1 cellular context compared by ENCODE assay signal in the genomic region with DNA sequence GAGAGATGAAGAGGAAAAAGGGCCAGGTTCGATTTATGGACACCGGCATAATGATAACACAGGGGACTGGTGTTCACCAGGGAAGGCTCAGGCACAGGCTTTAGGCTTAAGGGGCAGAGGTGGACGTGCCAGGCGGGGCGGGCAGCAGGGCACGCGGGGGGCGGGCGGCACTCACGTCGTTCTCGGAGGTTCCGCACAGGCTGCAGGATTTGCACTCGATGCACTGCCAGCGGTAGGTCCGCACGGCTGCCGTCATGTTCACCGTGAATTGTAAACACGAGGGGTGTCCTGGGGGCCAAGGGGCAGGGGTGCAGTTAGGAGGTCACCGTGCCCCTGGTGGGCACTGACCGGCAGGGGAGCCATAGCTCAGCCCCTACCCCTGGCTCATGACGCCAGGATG.
TF ChIP-seq lines count a peak whose summit lies in the region.

No MANE protein-coding gene starts in this region.

TF ChIP-seq in GM23338, 12 proteins besides CTCF, POLR2A, EP300 and RAD21 (continued from another document):
- TF ChIP-seq, protein P1, sequence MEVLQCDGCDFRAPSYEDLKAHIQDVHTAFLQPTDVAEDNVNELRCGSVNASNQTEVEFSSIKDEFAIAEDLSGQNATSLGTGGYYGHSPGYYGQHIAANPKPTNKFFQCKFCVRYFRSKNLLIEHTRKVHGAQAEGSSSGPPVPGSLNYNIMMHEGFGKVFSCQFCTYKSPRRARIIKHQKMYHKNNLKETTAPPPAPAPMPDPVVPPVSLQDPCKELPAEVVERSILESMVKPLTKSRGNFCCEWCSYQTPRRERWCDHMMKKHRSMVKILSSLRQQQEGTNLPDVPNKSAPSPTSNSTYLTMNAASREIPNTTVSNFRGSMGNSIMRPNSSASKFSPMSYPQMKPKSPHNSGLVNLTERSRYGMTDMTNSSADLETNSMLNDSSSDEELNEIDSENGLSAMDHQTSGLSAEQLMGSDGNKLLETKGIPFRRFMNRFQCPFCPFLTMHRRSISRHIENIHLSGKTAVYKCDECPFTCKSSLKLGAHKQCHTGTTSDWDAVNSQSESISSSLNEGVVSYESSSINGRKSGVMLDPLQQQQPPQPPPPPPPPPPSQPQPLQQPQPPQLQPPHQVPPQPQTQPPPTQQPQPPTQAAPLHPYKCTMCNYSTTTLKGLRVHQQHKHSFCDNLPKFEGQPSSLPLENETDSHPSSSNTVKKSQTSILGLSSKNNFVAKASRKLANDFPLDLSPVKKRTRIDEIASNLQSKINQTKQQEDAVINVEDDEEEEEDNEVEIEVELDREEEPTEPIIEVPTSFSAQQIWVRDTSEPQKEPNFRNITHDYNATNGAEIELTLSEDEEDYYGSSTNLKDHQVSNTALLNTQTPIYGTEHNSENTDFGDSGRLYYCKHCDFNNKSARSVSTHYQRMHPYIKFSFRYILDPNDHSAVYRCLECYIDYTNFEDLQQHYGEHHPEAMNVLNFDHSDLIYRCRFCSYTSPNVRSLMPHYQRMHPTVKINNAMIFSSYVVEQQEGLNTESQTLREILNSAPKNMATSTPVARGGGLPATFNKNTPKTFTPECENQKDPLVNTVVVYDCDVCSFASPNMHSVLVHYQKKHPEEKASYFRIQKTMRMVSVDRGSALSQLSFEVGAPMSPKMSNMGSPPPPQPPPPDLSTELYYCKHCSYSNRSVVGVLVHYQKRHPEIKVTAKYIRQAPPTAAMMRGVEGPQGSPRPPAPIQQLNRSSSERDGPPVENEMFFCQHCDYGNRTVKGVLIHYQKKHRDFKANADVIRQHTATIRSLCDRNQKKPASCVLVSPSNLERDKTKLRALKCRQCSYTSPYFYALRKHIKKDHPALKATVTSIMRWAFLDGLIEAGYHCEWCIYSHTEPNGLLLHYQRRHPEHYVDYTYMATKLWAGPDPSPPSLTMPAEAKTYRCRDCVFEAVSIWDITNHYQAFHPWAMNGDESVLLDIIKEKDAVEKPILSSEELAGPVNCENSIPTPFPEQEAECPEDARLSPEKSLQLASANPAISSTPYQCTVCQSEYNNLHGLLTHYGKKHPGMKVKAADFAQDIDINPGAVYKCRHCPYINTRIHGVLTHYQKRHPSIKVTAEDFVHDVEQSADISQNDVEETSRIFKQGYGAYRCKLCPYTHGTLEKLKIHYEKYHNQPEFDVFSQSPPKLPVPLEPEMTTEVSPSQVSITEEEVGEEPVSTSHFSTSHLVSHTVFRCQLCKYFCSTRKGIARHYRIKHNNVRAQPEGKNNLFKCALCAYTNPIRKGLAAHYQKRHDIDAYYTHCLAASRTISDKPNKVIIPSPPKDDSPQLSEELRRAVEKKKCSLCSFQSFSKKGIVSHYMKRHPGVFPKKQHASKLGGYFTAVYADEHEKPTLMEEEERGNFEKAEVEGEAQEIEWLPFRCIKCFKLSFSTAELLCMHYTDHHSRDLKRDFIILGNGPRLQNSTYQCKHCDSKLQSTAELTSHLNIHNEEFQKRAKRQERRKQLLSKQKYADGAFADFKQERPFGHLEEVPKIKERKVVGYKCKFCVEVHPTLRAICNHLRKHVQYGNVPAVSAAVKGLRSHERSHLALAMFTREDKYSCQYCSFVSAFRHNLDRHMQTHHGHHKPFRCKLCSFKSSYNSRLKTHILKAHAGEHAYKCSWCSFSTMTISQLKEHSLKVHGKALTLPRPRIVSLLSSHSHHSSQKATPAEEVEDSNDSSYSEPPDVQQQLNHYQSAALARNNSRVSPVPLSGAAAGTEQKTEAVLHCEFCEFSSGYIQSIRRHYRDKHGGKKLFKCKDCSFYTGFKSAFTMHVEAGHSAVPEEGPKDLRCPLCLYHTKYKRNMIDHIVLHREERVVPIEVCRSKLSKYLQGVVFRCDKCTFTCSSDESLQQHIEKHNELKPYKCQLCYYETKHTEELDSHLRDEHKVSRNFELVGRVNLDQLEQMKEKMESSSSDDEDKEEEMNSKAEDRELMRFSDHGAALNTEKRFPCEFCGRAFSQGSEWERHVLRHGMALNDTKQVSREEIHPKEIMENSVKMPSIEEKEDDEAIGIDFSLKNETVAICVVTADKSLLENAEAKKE (CRISPR knock-in tag; IDR thresholded peaks at IDR 0.05), result no peak
- TF ChIP-seq EZH2phosphoT487 (IDR thresholded peaks at IDR 0.05; ENCODE audit: unreplicated experiment) (no peak), JUNB (IDR thresholded peaks at IDR 0.05; ENCODE audit: unreplicated experiment) (no peak), STAT1 (IDR thresholded peaks at IDR 0.05; ENCODE audit: unreplicated experiment) (no peak), CREB1 (CRISPR knock-in tag; IDR thresholded peaks at IDR 0.05; ENCODE audit: low read depth) (no peak), ZNF331 (CRISPR knock-in tag; IDR thresholded peaks at IDR 0.05; ENCODE audit: low read depth) (no peak), NANOG (IDR thresholded peaks at IDR 0.05; ENCODE audit: borderline replicate concordance) (no peak), POLR2AphosphoS5 (IDR thresholded peaks at IDR 0.05; ENCODE audit: low read depth) (no peak)
- TF ChIP-seq, protein P2, sequence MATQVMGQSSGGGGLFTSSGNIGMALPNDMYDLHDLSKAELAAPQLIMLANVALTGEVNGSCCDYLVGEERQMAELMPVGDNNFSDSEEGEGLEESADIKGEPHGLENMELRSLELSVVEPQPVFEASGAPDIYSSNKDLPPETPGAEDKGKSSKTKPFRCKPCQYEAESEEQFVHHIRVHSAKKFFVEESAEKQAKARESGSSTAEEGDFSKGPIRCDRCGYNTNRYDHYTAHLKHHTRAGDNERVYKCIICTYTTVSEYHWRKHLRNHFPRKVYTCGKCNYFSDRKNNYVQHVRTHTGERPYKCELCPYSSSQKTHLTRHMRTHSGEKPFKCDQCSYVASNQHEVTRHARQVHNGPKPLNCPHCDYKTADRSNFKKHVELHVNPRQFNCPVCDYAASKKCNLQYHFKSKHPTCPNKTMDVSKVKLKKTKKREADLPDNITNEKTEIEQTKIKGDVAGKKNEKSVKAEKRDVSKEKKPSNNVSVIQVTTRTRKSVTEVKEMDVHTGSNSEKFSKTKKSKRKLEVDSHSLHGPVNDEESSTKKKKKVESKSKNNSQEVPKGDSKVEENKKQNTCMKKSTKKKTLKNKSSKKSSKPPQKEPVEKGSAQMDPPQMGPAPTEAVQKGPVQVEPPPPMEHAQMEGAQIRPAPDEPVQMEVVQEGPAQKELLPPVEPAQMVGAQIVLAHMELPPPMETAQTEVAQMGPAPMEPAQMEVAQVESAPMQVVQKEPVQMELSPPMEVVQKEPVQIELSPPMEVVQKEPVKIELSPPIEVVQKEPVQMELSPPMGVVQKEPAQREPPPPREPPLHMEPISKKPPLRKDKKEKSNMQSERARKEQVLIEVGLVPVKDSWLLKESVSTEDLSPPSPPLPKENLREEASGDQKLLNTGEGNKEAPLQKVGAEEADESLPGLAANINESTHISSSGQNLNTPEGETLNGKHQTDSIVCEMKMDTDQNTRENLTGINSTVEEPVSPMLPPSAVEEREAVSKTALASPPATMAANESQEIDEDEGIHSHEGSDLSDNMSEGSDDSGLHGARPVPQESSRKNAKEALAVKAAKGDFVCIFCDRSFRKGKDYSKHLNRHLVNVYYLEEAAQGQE (IDR thresholded peaks at IDR 0.05; ENCODE audit: unreplicated experiment), result no peak
- TF ChIP-seq, protein P3, sequence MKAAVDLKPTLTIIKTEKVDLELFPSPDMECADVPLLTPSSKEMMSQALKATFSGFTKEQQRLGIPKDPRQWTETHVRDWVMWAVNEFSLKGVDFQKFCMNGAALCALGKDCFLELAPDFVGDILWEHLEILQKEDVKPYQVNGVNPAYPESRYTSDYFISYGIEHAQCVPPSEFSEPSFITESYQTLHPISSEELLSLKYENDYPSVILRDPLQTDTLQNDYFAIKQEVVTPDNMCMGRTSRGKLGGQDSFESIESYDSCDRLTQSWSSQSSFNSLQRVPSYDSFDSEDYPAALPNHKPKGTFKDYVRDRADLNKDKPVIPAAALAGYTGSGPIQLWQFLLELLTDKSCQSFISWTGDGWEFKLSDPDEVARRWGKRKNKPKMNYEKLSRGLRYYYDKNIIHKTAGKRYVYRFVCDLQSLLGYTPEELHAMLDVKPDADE (IDR thresholded peaks at IDR 0.05), result no peak
